Comparison of ENCODE assay signal across 8 cellular contexts in genomic region chr5:59798862-59799667, GRCh38.
DNase-seq lines count a peak whose midpoint lies in the region; ATAC-seq and TF ChIP-seq lines count a peak whose summit lies in the region.

No MANE protein-coding gene starts in this region.

- peak overlapping the region; percentile 66 for H3K9ac ChIP-seq in mesenchymal stem cell (ENCODE audit: low read length)

- DNase-seq in CD4-positive, CD25-positive, alpha-beta regulatory T cell = peak in 1 of 3 donors; percentile 60
- peak; percentile 62 for DNase-seq in mesenchymal stem cell
- DNase-seq in HUDEP-2 (lab: John Stamatoyannopoulos, UW; ENCODE audit: unreplicated experiment in 76 of 76) = no peak
- DNase-seq in putamen (ENCODE audit: low spot score) = no peak
- DNase-seq in activated T-cell treated with anti-CD3 and anti-CD28 coated beads, Interleukin-2, amount 50 U/mL, for 48 hours = no peak

- no peak overlapping the region for H3K4ac ChIP-seq in mesenchymal stem cell (ENCODE audit: low read depth in 1 of 2, low read length in 2 of 2)

- peak overlapping the region; percentile 26 for H2AK5ac ChIP-seq in mesenchymal stem cell (ENCODE audit: low read length, severe bottlenecking)

- peaks cover 8% of the 10 kb centered on the region for H3K4me1 ChIP-seq in CD4-positive, CD25-positive, alpha-beta regulatory T cell (ENCODE audit: control insufficient read depth, insufficient read depth, low read length, poor library complexity, severe bottlenecking)
- H3K4me1 ChIP-seq in mesenchymal stem cell (ENCODE audit: control insufficient read depth, insufficient read depth, low read depth, low read length) = peaks cover 2% of the 10 kb centered on the region

- H2BK5ac ChIP-seq in mesenchymal stem cell (ENCODE audit: low read depth, low read length, poor library complexity, severe bottlenecking) = peak overlapping the region; percentile 0

- no peak overlapping the region for H2BK15ac ChIP-seq in mesenchymal stem cell (ENCODE audit: low read depth, poor library complexity, severe bottlenecking)

- H3K18ac ChIP-seq in mesenchymal stem cell (ENCODE audit: low read depth in 1 of 2, low read length in 2 of 2) = no peak overlapping the region

- peaks cover 0 to 2% (median under 1%) of the 10 kb centered on the region in 4 donors for H3K4me1 Mint-ChIP-seq in CD4-positive, CD25-positive, alpha-beta regulatory T cell

- peaks cover 9% of the 10 kb centered on the region for H3K27me3 Mint-ChIP-seq in CD4-positive, CD25-positive, alpha-beta regulatory T cell

- no peak overlapping the region for H4K91ac ChIP-seq in mesenchymal stem cell (ENCODE audit: low read length)

- H3K27me3 ChIP-seq in CD4-positive, CD25-positive, alpha-beta regulatory T cell (ENCODE audit: control insufficient read depth, insufficient read depth, low read length) = peaks cover 2% of the 10 kb centered on the region
- peaks cover 0 to 8% of the 10 kb centered on the region in 2 experiments for H3K27me3 ChIP-seq in mesenchymal stem cell (ENCODE audit: control insufficient read depth in 1 of 2, insufficient read depth in 1 of 2, low read length in 2 of 2)

- peak; percentile 63 to 69 for ATAC-seq in CD4-positive, CD25-positive, alpha-beta regulatory T cell (ENCODE audit: low read depth in 2 of 2)
- ATAC-seq in GM19025 (IDR thresholded peaks at IDR 0.05; ENCODE audit: low read depth, unreplicated experiment) (peak; percentile 58), HG03159 (IDR thresholded peaks at IDR 0.05; ENCODE audit: unreplicated experiment) (peak; percentile 80)

- no peak overlapping the region for H3K27ac Mint-ChIP-seq in CD4-positive, CD25-positive, alpha-beta regulatory T cell

- H3K9me3 ChIP-seq in CD4-positive, CD25-positive, alpha-beta regulatory T cell (ENCODE audit: control insufficient read depth in 2 of 2, low read length in 2 of 2) = no peaks in the 10 kb centered on the region
- H3K9me3 ChIP-seq in mesenchymal stem cell (ENCODE audit: control insufficient read depth, low read length) = no peaks in the 10 kb centered on the region

- H3K79me1 ChIP-seq in mesenchymal stem cell (replicated peaks; ENCODE audit: low read length, poor library complexity, severe bottlenecking) = no peaks in the 10 kb centered on the region

- no peak overlapping the region for H2AFZ ChIP-seq in mesenchymal stem cell (ENCODE audit: low read depth, low read length)

- no peak overlapping the region for H3K4me2 ChIP-seq in mesenchymal stem cell (ENCODE audit: low read length, poor library complexity, severe bottlenecking)

- no peak overlapping the region for H3K14ac ChIP-seq in mesenchymal stem cell (ENCODE audit: low read length in 2 of 2)

- H2BK12ac ChIP-seq in mesenchymal stem cell (ENCODE audit: low read length in 2 of 2) = no peak overlapping the region

- H3K4me3 ChIP-seq in CD4-positive, CD25-positive, alpha-beta regulatory T cell (ENCODE audit: low read depth, low read length) = peak overlapping the region; percentile 42
- no peak overlapping the region for H3K4me3 ChIP-seq in mesenchymal stem cell (ENCODE audit: insufficient read depth in 1 of 2, low read depth in 1 of 2, low read length in 2 of 2)

- H2BK120ac ChIP-seq in mesenchymal stem cell (ENCODE audit: low read depth, low read length) = no peak overlapping the region

- no peaks in the 10 kb centered on the region for H3K36me3 ChIP-seq in CD4-positive, CD25-positive, alpha-beta regulatory T cell (ENCODE audit: control insufficient read depth, insufficient read depth, low read length)
- H3K36me3 ChIP-seq in mesenchymal stem cell (ENCODE audit: control insufficient read depth in 1 of 2, insufficient read depth in 2 of 2, low read depth in 1 of 2, low read length in 2 of 2) = no peaks in the 10 kb centered on the region

- no peak overlapping the region for H4K8ac ChIP-seq in mesenchymal stem cell (ENCODE audit: low read length)

- no peak overlapping the region for H3K23ac ChIP-seq in mesenchymal stem cell (ENCODE audit: low read length in 2 of 2)

- no peaks in the 10 kb centered on the region for H3K36me3 Mint-ChIP-seq in CD4-positive, CD25-positive, alpha-beta regulatory T cell

- H3K4me3 Mint-ChIP-seq in CD4-positive, CD25-positive, alpha-beta regulatory T cell = no peak overlapping the region

- no peak for TF ChIP-seq CTCF in VCaP (conservative IDR thresholded peaks at IDR 0.05)

- H3K27ac ChIP-seq in CD4-positive, CD25-positive, alpha-beta regulatory T cell (ENCODE audit: insufficient read depth, low read length, poor library complexity, severe bottlenecking) = peak overlapping the region; percentile 28
- H3K27ac ChIP-seq in VCaP (peak overlapping the region; percentile 96), mesenchymal stem cell (ENCODE audit: low read length, poor library complexity, severe bottlenecking) (no peak overlapping the region)

- H3K9me3 Mint-ChIP-seq in CD4-positive, CD25-positive, alpha-beta regulatory T cell = no peaks in the 10 kb centered on the region

- WGBS in mesenchymal stem cell = 44% methylated on average over 4 of the region's 5 CpGs
